15 cellular contexts compared by ENCODE assay signal in the genomic region with DNA sequence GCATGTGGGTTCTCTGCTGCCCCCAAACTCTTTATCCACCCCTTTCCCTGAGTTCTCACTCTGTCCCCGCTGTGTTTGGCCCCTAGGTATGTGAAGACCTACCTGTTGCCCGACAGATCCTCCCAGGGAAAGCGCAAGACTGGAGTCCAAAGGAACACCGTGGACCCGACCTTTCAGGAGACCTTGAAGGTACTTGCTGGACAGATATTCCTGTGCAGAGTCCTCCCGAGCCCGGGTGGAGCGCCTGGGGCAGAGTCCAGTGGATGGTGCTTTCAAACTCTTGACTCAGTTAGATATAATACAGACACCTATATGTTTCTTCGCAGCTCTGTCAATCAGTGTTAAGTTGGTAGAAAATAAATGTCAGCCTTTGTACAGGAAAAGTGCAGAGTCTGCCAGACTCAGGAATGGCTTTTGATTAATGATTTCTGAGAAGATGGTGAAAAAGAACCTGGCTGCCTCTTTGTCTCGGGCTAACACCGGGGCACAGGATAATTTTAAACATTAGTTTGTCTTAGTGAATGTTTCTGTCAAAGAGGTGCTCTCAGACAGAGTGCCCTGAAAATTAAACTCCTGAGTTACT.
DNase-seq lines count a peak whose midpoint lies in the region; ATAC-seq, FAIRE-seq and TF ChIP-seq lines count a peak whose summit lies in the region.
"Had no signal": no experiment of that assay in that cellular context is flagged by ENCODE, and none has a peak within 500 bp of the region (broad histone marks: within the 10 kb centered on the region; RNA-seq: fewer than 3 reads in every experiment).

No MANE protein-coding gene starts in this region.

- H3K27me3 ChIP-seq in BLaER1, result no peaks in the 10 kb centered on the region

- H3K36me3 ChIP-seq in BLaER1, result no peaks in the 10 kb centered on the region
- H3K36me3 ChIP-seq in HEK293 (ENCODE audit: control insufficient read depth in 2 of 2, insufficient read depth in 1 of 2, low read length in 2 of 2), result no peaks in the 10 kb centered on the region
- no peaks in the 10 kb centered on the region for H3K36me3 ChIP-seq in mucosa of descending colon (ENCODE audit: low read depth)

- no peak overlapping the region for H3K27ac ChIP-seq in BLaER1
- no peak overlapping the region for H3K27ac ChIP-seq in HEK293 (ENCODE audit: extremely low read depth, low read depth, low read length)
- H3K27ac ChIP-seq: GM23248 had no signal

- ATAC-seq in esophagus mucosa (peak; percentile 22), mucosa of descending colon (peak; percentile 91), HG03097 (IDR thresholded peaks at IDR 0.05; ENCODE audit: low FRiP score, unreplicated experiment) (no peak)

- peak overlapping the region; percentile 77 for H3K4me2 ChIP-seq in BLaER1

- no peaks in the 10 kb centered on the region for H4K20me1 ChIP-seq in BLaER1

- no peak overlapping the region for H3K9ac ChIP-seq in BLaER1
- H3K9ac ChIP-seq: GM23248 had no signal

- POLR2A ChIA-PET in HEK293 (lab: Yijun Ruan, JAX), result interaction anchor here (1.1 kb wide), 1 partner anchor 11 kb away, joined by 3 read pairs; no protein-coding TSS in a partner anchor

- peak in 2 of 3 donors; percentile 62 to 72 for DNase-seq in mucosa of descending colon
- DNase-seq in D721Med (ENCODE audit: insufficient read length, low spot score), result no peak
- DNase-seq in SW480 (ENCODE audit: low spot score), result no peak
- DNase-seq in cerebellum (ENCODE audit: low spot score), result no peak
- DNase-seq: activated naive CD4-positive, alpha-beta T cell treated with Interleukin-2 at 50 U/mL for 16 hours; effector memory CD4-positive, alpha-beta T cell; Kasumi-1; NCI-H2107; stimulated activated naive B cell treated with anti-CD40 and anti-IgM and Interleukin-4, amounts not matched to agents 10 μg/mL and 1 μg/mL and 100 μg/mL, for 72 hours had no signal

- H3K4me1 ChIP-seq in BLaER1 (peaks cover 25% of the 10 kb centered on the region), HEK293 (ENCODE audit: control insufficient read depth, insufficient read depth, low read length) (no peaks in the 10 kb centered on the region), mucosa of descending colon (ENCODE audit: low read depth) (no peaks in the 10 kb centered on the region)

- H3K9me3 ChIP-seq in BLaER1, result no peaks in the 10 kb centered on the region
- H3K9me3 ChIP-seq in HEK293 (ENCODE audit: control insufficient read depth, insufficient read depth, low read depth, low read length), result no peaks in the 10 kb centered on the region
- H3K9me3 ChIP-seq in mucosa of descending colon, result no peaks in the 10 kb centered on the region

- intact Hi-C loops in mucosa of descending colon (cut with DNase I, micrococcal nuclease), result no loop called here

- CTCF ChIA-PET in HEK293 (lab: Yijun Ruan, JAX), result no interaction called here

- TF ChIP-seq CTCF in HEK293 (tag by site-specific recombination; IDR thresholded peaks at IDR 0.05) (no peak), mucosa of descending colon (IDR thresholded peaks at IDR 0.05) (no peak), D721Med (IDR thresholded peaks at IDR 0.05; ENCODE audit: insufficient read depth, missing control alignments) (no peak)

- no peak for FAIRE-seq in D721Med (lab: Jason Lieb, UNC)
- FAIRE-seq: keratinocyte had no signal

- no peak overlapping the region for H3K4me3 ChIP-seq in BLaER1
- H3K4me3 ChIP-seq in HEK293 (ENCODE audit: low read depth, low read length), result no peak overlapping the region
- no peak overlapping the region for H3K4me3 ChIP-seq in mucosa of descending colon
- H3K4me3 ChIP-seq: GM23248 had no signal

TF ChIP-seq in HEK293, 187 proteins besides CTCF, POLR2A, EP300 and RAD21:
- no peak for TF ChIP-seq ZNF202 (tag by site-specific recombination; IDR thresholded peaks at IDR 0.05; ENCODE audit: borderline replicate concordance)
- no peak for TF ChIP-seq ZNF621 (tag by site-specific recombination; IDR thresholded peaks at IDR 0.05)
- TF ChIP-seq SCRT2 (tag by site-specific recombination; IDR thresholded peaks at IDR 0.05), result peak; percentile 43; the same call in 1 of the 2 replicates

Comparison
In these comparisons a context has a peak if more than half of its experiments do, and no peak if none do; other contexts are left out.
1. DNase-seq: peak in mucosa of descending colon (2 of 3); none in D721Med (single experiment), SW480 (single experiment) and cerebellum (single experiment).